8 cellular contexts compared by ENCODE assay signal in the genomic region with DNA sequence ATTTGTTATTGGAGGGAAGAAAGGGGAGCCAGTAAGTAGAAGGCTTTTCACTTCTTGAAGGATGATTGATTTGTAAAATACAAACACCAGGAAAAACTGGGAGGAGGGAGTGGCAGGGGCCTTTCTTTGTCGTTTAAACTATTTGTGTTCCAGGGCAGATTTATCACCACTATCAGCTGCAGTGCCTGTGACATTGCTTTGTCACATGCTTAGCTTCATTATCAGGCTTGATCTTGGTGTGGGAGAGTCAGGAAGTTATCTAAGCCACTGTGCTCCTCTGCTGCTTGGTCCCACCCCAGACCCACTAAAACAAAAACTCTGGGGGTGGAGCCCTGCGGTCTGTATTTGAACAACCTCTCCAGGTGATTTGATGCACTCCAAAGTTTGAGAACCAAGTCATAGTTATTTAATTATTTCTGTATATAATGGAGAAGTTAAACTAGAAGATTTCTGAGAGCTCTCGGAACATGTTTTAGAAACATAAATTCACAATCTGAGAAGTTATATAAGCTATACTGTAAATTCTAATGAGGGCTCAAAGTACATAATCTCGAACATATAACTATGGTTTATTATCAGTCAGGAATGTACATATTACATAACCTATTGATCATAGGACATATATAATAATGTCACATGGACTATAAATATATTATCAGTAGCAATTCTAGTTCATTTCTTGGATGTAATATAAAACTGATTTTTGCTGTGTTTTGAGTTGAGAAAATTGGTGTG.
DNase-seq lines count a peak whose midpoint lies in the region; TF ChIP-seq lines count a peak whose summit lies in the region.

No MANE protein-coding gene starts in this region.

- H2BK15ac ChIP-seq in mesendoderm (replicated peaks; ENCODE audit: low read depth): no peak overlapping the region

- H2BK120ac ChIP-seq in mesendoderm (ENCODE audit: low read depth, low read length): no peak overlapping the region

- no peak overlapping the region for H3K23ac ChIP-seq in mesendoderm (ENCODE audit: low read length)

- H3K27ac ChIP-seq in mesendoderm (ENCODE audit: low read depth, low read length) (no peak overlapping the region), transverse colon (peak overlapping the region; percentile 20 to 65 (median 56))

- in situ Hi-C loops in transverse colon (cut with MboI; ENCODE audit: low pct_ligation_motif_present in 1 of 4, low pct_unique_long_range_greater_than_20kb in 1 of 4, low sequenced_read_pairs in 3 of 4): no loop called here

- no peaks in the 10 kb centered on the region for H3K9me3 ChIP-seq in transverse colon

- H3K4me2 ChIP-seq in mesendoderm (ENCODE audit: low read length): no peak overlapping the region

- H2BK5ac ChIP-seq in mesendoderm (ENCODE audit: low read length): no peak overlapping the region

- H3K36me3 ChIP-seq in mesendoderm (ENCODE audit: control insufficient read depth, insufficient read depth, low read length) (no peaks in the 10 kb centered on the region), transverse colon (no peaks in the 10 kb centered on the region)

- no peak overlapping the region for H3K9ac ChIP-seq in mesendoderm (ENCODE audit: low read length)

- TF ChIP-seq CTCF in transverse colon (IDR thresholded peaks at IDR 0.05): no peak

- H4K5ac ChIP-seq in mesendoderm (ENCODE audit: low read length): no peak overlapping the region

- no peak overlapping the region for H3K18ac ChIP-seq in mesendoderm (ENCODE audit: low read length)

- H3K27me3 ChIP-seq in mesendoderm (ENCODE audit: insufficient read depth, low read length, poor library complexity): no peaks in the 10 kb centered on the region
- no peaks in the 10 kb centered on the region for H3K27me3 ChIP-seq in transverse colon

- H3K56ac ChIP-seq in mesendoderm (ENCODE audit: low read length): no peak overlapping the region

- no peak for TF ChIP-seq EP300 in transverse colon (IDR thresholded peaks at IDR 0.05; ENCODE audit: low read depth)

- no peak overlapping the region for H3K4me3 ChIP-seq in Jurkat, Clone E6-1 (ENCODE audit: low read length)
- H3K4me3 ChIP-seq in mesendoderm (ENCODE audit: low read length) (no peak overlapping the region), transverse colon (no peak overlapping the region)

- H4K8ac ChIP-seq in mesendoderm (ENCODE audit: low read depth, low read length): no peak overlapping the region

- H3K4me1 ChIP-seq in mesendoderm (ENCODE audit: control insufficient read depth, low read depth, low read length) (peaks cover 6% of the 10 kb centered on the region), transverse colon (peaks cover 0 to 35% (median 6%) of the 10 kb centered on the region in 4 donors)

- TF ChIP-seq POLR2A in transverse colon (IDR thresholded peaks at IDR 0.05): no peak

- H2AK5ac ChIP-seq in mesendoderm (ENCODE audit: low read length): no peak overlapping the region

- peaks cover 3% of the 10 kb centered on the region for H3K79me1 ChIP-seq in mesendoderm (ENCODE audit: low read length)

- DNase-seq in A172 (ENCODE audit: low spot score) (peak; percentile 38), mesendoderm (peak; percentile 95), transverse colon (peak; percentile 63), inferior parietal cortex (ENCODE audit: extremely low spot score) (no peak), NCI-H2227 treated with DMSO at 0.1 percent for 48 hours (lab: John Stamatoyannopoulos, UW) (no peak), hippocampal formation (lab: John Stamatoyannopoulos, UW) (no peak)
- DNase-seq in Jurkat, Clone E6-1 (ENCODE audit: low read depth, low spot score): peak; percentile 84
- peak; percentile 61 for DNase-seq in activated CD8-positive, alpha-beta memory T cell treated with anti-CD3 and anti-CD28 coated beads, Interleukin-2, amount 50 U/mL, for 24 hours (ENCODE audit: extremely low read depth)

- no peaks in the 10 kb centered on the region for H3K79me2 ChIP-seq in mesendoderm (ENCODE audit: control insufficient read depth, insufficient read depth, low read length)

- intact Hi-C loops in transverse colon (cut with DNase I; ENCODE audit: low total_unique reads): no loop called here

- H3K4ac ChIP-seq in mesendoderm (ENCODE audit: low read depth, low read length): no peak overlapping the region

- WGBS in mesendoderm (ENCODE audit: extremely low coverage, insufficient coverage, low lambda C conversion rate): no CpG with 5 or more reads among the region's 4 CpGs
- WGBS in transverse colon (ENCODE audit: low coverage in 1 of 2), 2 donors: 0 to 31% methylated on average over 3 to 4 of the region's 4 CpGs

Comparison
In these comparisons a context has a peak if more than half of its experiments do, and no peak if none do; other contexts are left out.
1. DNase-seq: peak in A172 (single experiment), Jurkat, Clone E6-1 (single experiment), activated CD8-positive, alpha-beta memory T cell treated with anti-CD3 and anti-CD28 coated beads, Interleukin-2, amount 50 U/mL, for 24 hours (single experiment), mesendoderm (single experiment) and transverse colon (single experiment); none in inferior parietal cortex (single experiment), NCI-H2227 treated with DMSO at 0.1 percent for 48 hours (single experiment) and hippocampal formation (0 of 2).